Comparison of ENCODE assay signal across 8 cellular contexts in genomic region chr10:70267161-70267933, GRCh38. TPM values are rescaled to one million over a fixed set of nuclear protein-coding genes. Genes with fewer than 3 reads are reported as not detected.
A peak's percentile ranks its signal among the peaks of the same experiment; 100 is the strongest.
DNase-seq lines count a peak whose midpoint lies in the region; ATAC-seq, FAIRE-seq and TF ChIP-seq lines count a peak whose summit lies in the region.

No MANE protein-coding gene starts in this region.

- ATAC-seq in GM18498 (IDR thresholded peaks at IDR 0.05; ENCODE audit: unreplicated experiment): no peak

- H3K4me3 ChIP-seq in fibroblast of mammary gland (ENCODE audit: control insufficient read depth, low read depth, low read length) (no peak overlapping the region), prostate gland (no peak overlapping the region), stomach (no peak overlapping the region)

- peak; percentile 10 for TF ChIP-seq CTCF in fibroblast of mammary gland (conservative IDR thresholded peaks at IDR 0.05; ENCODE audit: control insufficient read depth, insufficient read depth, low read depth, low read length)
- TF ChIP-seq CTCF in prostate gland (IDR thresholded peaks at IDR 0.05): no peak
- no peak for TF ChIP-seq CTCF in stomach (IDR thresholded peaks at IDR 0.05)

- H3K4me1 ChIP-seq in prostate gland (replicated peaks) (no peaks in the 10 kb centered on the region), stomach (peaks cover 0 to 2% (median under 1%) of the 10 kb centered on the region in 4 donors)

- TF ChIP-seq POLR2A in prostate gland (IDR thresholded peaks at IDR 0.05) (no peak), stomach (IDR thresholded peaks at IDR 0.05) (no peak)

- intact Hi-C loops in prostate gland (cut with DNase I) (no loop called here), stomach (cut with DNase I; ENCODE audit: low total_unique reads) (no loop called here)

- peak; percentile 81 for FAIRE-seq in RCC 7860 (lab: Jason Lieb, UNC)

- no peak for TF ChIP-seq EP300 in stomach (IDR thresholded peaks at IDR 0.05)

- H3K27ac ChIP-seq in prostate gland (no peak overlapping the region), stomach (peak overlapping the region in 1 of 5 donors; percentile 52)

- peak; percentile 42 to 48 for DNase-seq in activated T-cell treated with anti-CD3 and anti-CD28 coated beads, Interleukin-2, amount 50 U/mL, for 48 hours
- no peak for DNase-seq in activated T-cell treated with anti-CD3 and anti-CD28 coated beads for 4 hours
- DNase-seq in RCC 7860 (ENCODE audit: low spot score): peak; percentile 78
- DNase-seq in fibroblast of mammary gland (ENCODE audit: low read depth): peak; percentile 99
- DNase-seq in stromal cell of bone marrow (ENCODE audit: low read depth): peak; percentile 91
- DNase-seq in prostate gland (ENCODE audit: low spot score): no peak
- DNase-seq in stomach: no peak

- WGBS in prostate gland: 73% methylated on average over 9 of the region's 9 CpGs
- 57 to 67% (median 64%) methylated on average over 9 of the region's 9 CpGs for WGBS in stomach, 5 donors

- H3K9me3 ChIP-seq in prostate gland (no peaks in the 10 kb centered on the region), stomach (peaks cover 0 to 4% (median 0%) of the 10 kb centered on the region in 4 donors)

- no peaks in the 10 kb centered on the region for H3K27me3 ChIP-seq in prostate gland (replicated peaks; ENCODE audit: insufficient read depth)
- no peaks in the 10 kb centered on the region for H3K27me3 ChIP-seq in stomach

- H3K36me3 ChIP-seq in prostate gland (no peaks in the 10 kb centered on the region), stomach (no peaks in the 10 kb centered on the region)

RNA-seq across cellular contexts. Expression of gene NPFFR1, which starts 16.5 kb away (rescaled TPM):
- total RNA-seq in prostate gland (1 to 10 TPM in 1 of 2 donors, under 1 TPM in 1; under 0.01 to 1.1 TPM), stomach (under 1 TPM in 2 of 5 donors, not detected in 3; under 0.01 to 0.45 TPM)
- polyA plus RNA-seq in stomach: under 1 TPM in 1 of 3 donors, not detected in 2; 0.05 TPM

RNA-seq across cellular contexts. Expression of gene PPA1, which starts 34.1 kb away (rescaled TPM):
- 100 to 1,000 TPM in 1 of 2 donors, 10 to 100 TPM in 1; 79.4 to 109 TPM for total RNA-seq in prostate gland
- 100 to 1,000 TPM in 2 of 5 donors, 10 to 100 TPM in 3; 18.1 to 140 (median 93.9) TPM for total RNA-seq in stomach
- polyA plus RNA-seq in stomach: 100 to 1,000 TPM; 152 to 217 (median 162) TPM

Comparison
In these comparisons a context has a peak if more than half of its experiments do, and no peak if none do; other contexts are left out.
1. DNase-seq: peak in activated T-cell treated with anti-CD3 and anti-CD28 coated beads, Interleukin-2, amount 50 U/mL, for 48 hours (2 of 2), RCC 7860 (single experiment), fibroblast of mammary gland (single experiment) and stromal cell of bone marrow (single experiment); none in activated T-cell treated with anti-CD3 and anti-CD28 coated beads for 4 hours (single experiment), prostate gland (single experiment) and stomach (single experiment).